11 cellular contexts compared by ENCODE assay signal in the genomic region with DNA sequence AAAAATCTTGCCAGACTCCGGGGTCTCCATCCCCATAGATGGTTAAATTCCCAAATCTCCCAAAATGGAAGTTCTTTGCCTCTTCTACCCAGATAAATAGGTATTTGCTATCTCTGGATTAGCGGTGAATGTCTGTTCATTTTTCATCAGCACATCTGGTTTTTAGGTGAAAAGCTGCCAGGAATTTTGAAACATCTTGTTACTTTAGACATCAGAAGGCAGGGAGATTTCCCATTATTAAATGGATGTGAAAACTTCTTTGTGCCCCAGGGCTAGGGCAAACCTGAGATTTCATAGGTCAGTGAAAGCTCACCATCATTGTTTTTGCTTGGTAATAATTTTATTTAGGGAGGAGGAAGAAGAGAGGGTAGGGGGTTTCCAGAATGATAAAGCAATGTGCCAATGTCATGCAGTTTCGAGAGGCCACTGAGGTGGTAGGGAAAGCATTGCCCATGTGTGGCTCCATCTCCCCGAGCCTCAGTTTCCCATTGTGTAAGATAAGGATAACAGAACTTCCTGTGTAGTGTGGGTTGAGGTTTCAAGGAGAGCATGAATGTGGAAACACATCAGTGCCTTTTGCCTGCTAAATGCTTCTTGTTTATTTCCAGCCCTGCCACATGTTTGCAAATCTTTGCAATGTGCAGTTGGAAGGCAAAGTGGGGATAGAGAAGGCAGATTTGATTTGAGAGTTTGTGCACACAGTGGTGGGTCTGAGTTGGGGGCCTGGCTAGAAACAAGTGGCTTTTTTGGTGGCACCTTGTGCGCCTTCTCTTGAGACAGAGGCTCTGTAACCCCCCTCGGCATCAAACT.
DNase-seq lines count a peak whose midpoint lies in the region; ATAC-seq and TF ChIP-seq lines count a peak whose summit lies in the region.
"Had no signal": no experiment of that assay in that cellular context is flagged by ENCODE, and none has a peak within 500 bp of the region (broad histone marks: within the 10 kb centered on the region; RNA-seq: fewer than 3 reads in every experiment).

No MANE protein-coding gene starts in this region.

- intact Hi-C loops in lower lobe of right lung (cut with DNase I), result no loop called here
- intact Hi-C loops in stomach (cut with DNase I; ENCODE audit: low total_unique reads), result loop anchor here (5.0 kb wide), 1 partner anchor 110 kb away; no protein-coding TSS in a partner anchor

- H3K4me1 ChIP-seq in lower lobe of right lung (peaks cover 33% of the 10 kb centered on the region), stomach (peaks cover 18 to 36% (median 26%) of the 10 kb centered on the region in 4 donors)

- TF ChIP-seq POLR2A in stomach (IDR thresholded peaks at IDR 0.05), result no peak

- in situ Hi-C loops in brain microvascular endothelial cell (cut with HindIII; ENCODE audit: low pct_ligation_motif_present, low sequenced_read_pairs), result no loop called here

- H3K27me3 ChIP-seq in HL-60 (ENCODE audit: insufficient read depth, poor library complexity, severe bottlenecking) (no peaks in the 10 kb centered on the region), brain microvascular endothelial cell (replicated peaks) (no peaks in the 10 kb centered on the region), lower lobe of right lung (ENCODE audit: low read depth) (peaks cover 4% of the 10 kb centered on the region), stomach (peaks cover 0 to 4% (median 0%) of the 10 kb centered on the region in 3 donors), H7 (ENCODE audit: control insufficient read depth, insufficient read depth, low read length) (peaks cover 5% of the 10 kb centered on the region)

- H3K36me3 ChIP-seq in brain microvascular endothelial cell (replicated peaks) (no peaks in the 10 kb centered on the region), lower lobe of right lung (no peaks in the 10 kb centered on the region), stomach (no peaks in the 10 kb centered on the region), H7 (replicated peaks; ENCODE audit: control insufficient read depth, insufficient read depth, low read length) (no peaks in the 10 kb centered on the region)

- 68 to 80% (median 75%) methylated on average over 6 of the region's 6 CpGs for WGBS in stomach, 5 donors

- no peaks in the 10 kb centered on the region for H3K9me3 ChIP-seq in lower lobe of right lung
- H3K9me3 ChIP-seq in stomach, result no peaks in the 10 kb centered on the region

- no peak for ATAC-seq in lower lobe of right lung
- no peak for ATAC-seq in HG03139 (IDR thresholded peaks at IDR 0.05; ENCODE audit: unreplicated experiment)
- no peak for ATAC-seq in activated CD4-positive, CD25-positive, alpha-beta regulatory T cell treated with anti-CD3 and anti-CD28 coated beads, Interleukin-2, amount 50 U/mL, for 24 hours

- H3K27ac ChIP-seq in HL-60 (replicated peaks) (peak overlapping the region; percentile 63), brain microvascular endothelial cell (peak overlapping the region; percentile 89), lower lobe of right lung (peak overlapping the region; percentile 96), stomach (peak overlapping the region; percentile 87 to 97 (median 93))
- H3K27ac ChIP-seq: SK-N-MC had no signal

- TF ChIP-seq EP300 in stomach (IDR thresholded peaks at IDR 0.05), result no peak

- DNase-seq in HL-60 (ENCODE audit: low read depth in 1 of 2, low spot score in 1 of 2), result peak in 1 of 2 experiments; percentile 26
- DNase-seq in brain microvascular endothelial cell, result no peak
- DNase-seq in lower lobe of right lung, result no peak
- no peak for DNase-seq in stomach
- DNase-seq in NCI-H446 (lab: John Stamatoyannopoulos, UW), result no peak
- DNase-seq in H7, result no peak
- DNase-seq: activated T-cell treated with anti-CD3 and anti-CD28 coated beads, Interleukin-2, amount 50 U/mL, for 1 hour; NCI-H1048 had no signal

- H3K4me3 ChIP-seq in HL-60 (replicated peaks; ENCODE audit: insufficient read depth, low read length) (no peak overlapping the region), brain microvascular endothelial cell (ENCODE audit: low read depth, low read length) (peak overlapping the region; percentile 15), lower lobe of right lung (peak overlapping the region; percentile 51), stomach (peak overlapping the region in 3 of 4 donors; percentile 43 to 52 (median 47)), H7 (ENCODE audit: insufficient read depth, low read depth, low read length) (no peak overlapping the region)
- H3K4me3 ChIP-seq: SK-N-MC had no signal

- no peak for TF ChIP-seq CTCF in HL-60 (IDR thresholded peaks at IDR 0.05; ENCODE audit: insufficient read depth, low read length)
- TF ChIP-seq CTCF in brain microvascular endothelial cell (IDR thresholded peaks at IDR 0.05; ENCODE audit: low read depth, low read length, missing control alignments), result no peak
- no peak for TF ChIP-seq CTCF in lower lobe of right lung (IDR thresholded peaks at IDR 0.05)
- no peak for TF ChIP-seq CTCF in stomach (IDR thresholded peaks at IDR 0.05)

Comparison
In these comparisons a context has a peak if more than half of its experiments do, and no peak if none do; other contexts are left out.
1. H3K4me3 ChIP-seq: peak in brain microvascular endothelial cell (single experiment), lower lobe of right lung (single experiment) and stomach (3 of 4); none in HL-60 (single experiment) and H7 (single experiment).
2. Peak in every context shown above with its lines, with median percentiles within 50 percentile points of each other: H3K27ac ChIP-seq.